ENCODE assay signal across 16 cellular contexts in the genomic region with DNA sequence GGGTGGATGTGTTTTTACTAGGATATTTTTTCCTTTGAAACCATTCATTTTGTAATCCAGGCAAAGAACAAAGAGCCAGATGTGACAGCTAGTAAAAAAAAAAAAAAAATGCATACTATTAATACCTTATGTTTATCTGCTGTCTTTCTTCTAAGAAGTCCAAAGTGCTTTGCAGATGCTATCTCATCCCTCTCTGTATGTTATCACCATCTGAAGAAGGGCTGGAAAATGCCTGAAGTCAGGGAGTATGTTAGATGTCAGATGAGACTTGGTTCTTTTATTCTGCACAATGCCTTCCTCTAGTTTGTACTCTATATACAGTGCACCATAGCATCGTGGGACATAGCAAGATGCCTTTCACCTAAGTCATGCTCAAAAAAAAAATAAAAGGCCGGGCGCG. TPM values are rescaled to one million over a fixed set of nuclear protein-coding genes. Genes with fewer than 3 reads are reported as not detected.
DNase-seq lines count a peak whose midpoint lies in the region; ATAC-seq and TF ChIP-seq lines count a peak whose summit lies in the region.
"Had no signal": no experiment of that assay in that cellular context is flagged by ENCODE, and none has a peak within 500 bp of the region (broad histone marks: within the 10 kb centered on the region; RNA-seq: fewer than 3 reads in every experiment).

No MANE protein-coding gene starts in this region.

- no peaks in the 10 kb centered on the region for H3K4me1 ChIP-seq in gastrocnemius medialis

- H3K36me3 Mint-ChIP-seq in mesothelial cell of epicardium (no peaks in the 10 kb centered on the region), type B pancreatic cell (no peaks in the 10 kb centered on the region)

- peak; percentile 12 for DNase-seq in EH (ENCODE audit: low read depth)
- DNase-seq in mesothelial cell of epicardium (ENCODE audit: low spot score in 2 of 2, unreplicated experiment in 2 of 2), result no peak
- no peak for DNase-seq in type B pancreatic cell (ENCODE audit: extremely low spot score, unreplicated experiment)
- DNase-seq in central memory CD4-positive, alpha-beta T cell, result no peak
- no peak for DNase-seq in NCI-H2081 (lab: John Stamatoyannopoulos, UW)
- no peak for DNase-seq in gastrocnemius medialis
- DNase-seq: AML-193; CD4-positive, alpha-beta T cell; GDM1; H9; IMR-90 had no signal

- no peaks in the 10 kb centered on the region for H3K27me3 ChIP-seq in gastrocnemius medialis

- peaks cover 27% of the 10 kb centered on the region for H3K4me1 Mint-ChIP-seq in mesothelial cell of epicardium
- H3K4me1 Mint-ChIP-seq in type B pancreatic cell (ENCODE audit: unreplicated experiment), result peaks cover 19% of the 10 kb centered on the region

- ATAC-seq in SK-N-SH treated with all-trans-retinoic acid at 6 μM for 48 hours (peak; percentile 31; the same call in 1 of the 3 replicates), gastrocnemius medialis (no peak)
- ATAC-seq: A549 had no signal

- H3K27ac Mint-ChIP-seq in mesothelial cell of epicardium, result peak overlapping the region; percentile 9
- peak overlapping the region; percentile 11 for H3K27ac Mint-ChIP-seq in type B pancreatic cell
- H3K27ac Mint-ChIP-seq: CD4-positive, alpha-beta T cell had no signal

- no peaks in the 10 kb centered on the region for H3K9me3 ChIP-seq in gastrocnemius medialis
- H3K9me3 ChIP-seq: A549, Caco-2 had no signal

- H3K9me3 Mint-ChIP-seq in mesothelial cell of epicardium, result peaks cover 7% of the 10 kb centered on the region
- peaks cover 2% of the 10 kb centered on the region for H3K9me3 Mint-ChIP-seq in type B pancreatic cell
- H3K9me3 Mint-ChIP-seq: H9 had no signal

- H3K27me3 Mint-ChIP-seq in mesothelial cell of epicardium (ENCODE audit: low read depth), result no peaks in the 10 kb centered on the region
- H3K27me3 Mint-ChIP-seq in type B pancreatic cell, result no peaks in the 10 kb centered on the region
- H3K27me3 Mint-ChIP-seq: CD4-positive, alpha-beta T cell had no signal

- no peak for TF ChIP-seq POLR2A in gastrocnemius medialis (IDR thresholded peaks at IDR 0.05)

- no peak overlapping the region for H3K27ac ChIP-seq in gastrocnemius medialis
- H3K27ac ChIP-seq: 22Rv1, C4-2B had no signal

- in situ Hi-C loops in gastrocnemius medialis (cut with MboI; ENCODE audit: low sequenced_read_pairs in 4 of 4), result no loop called here

- TF ChIP-seq CTCF in mesothelial cell of epicardium (IDR thresholded peaks at IDR 0.05; ENCODE audit: unreplicated experiment) (no peak), type B pancreatic cell (conservative IDR thresholded peaks at IDR 0.05) (no peak), gastrocnemius medialis (IDR thresholded peaks at IDR 0.05 in 4 of 5, conservative IDR thresholded peaks at IDR 0.05 in 1 of 5) (no peak)

- intact Hi-C loops in gastrocnemius medialis (cut with DNase I; ENCODE audit: low total_unique reads), result no loop called here

- H3K4me3 ChIP-seq in gastrocnemius medialis, result no peak overlapping the region
- H3K4me3 ChIP-seq: A549 had no signal

- H3K4me3 Mint-ChIP-seq in mesothelial cell of epicardium (no peak overlapping the region), type B pancreatic cell (peak overlapping the region; percentile 28)
- H3K4me3 Mint-ChIP-seq: CD4-positive, alpha-beta T cell; H9 had no signal

- H3K36me3 ChIP-seq in gastrocnemius medialis, result no peaks in the 10 kb centered on the region

TF ChIP-seq in SK-N-SH treated with all-trans-retinoic acid at 6 μM for 48 hours, 23 proteins besides CTCF, POLR2A, EP300 and RAD21:
- TF ChIP-seq GLIS3 (CRISPR knock-in tag; IDR thresholded peaks at IDR 0.05) (no peak), CSDC2 (CRISPR knock-in tag; IDR thresholded peaks at IDR 0.05) (no peak), ISL1 (CRISPR knock-in tag; IDR thresholded peaks at IDR 0.05) (0 out of 2 replicates have a peak, but pooled peaks have one; percentile 23), RARB (CRISPR knock-in tag; IDR thresholded peaks at IDR 0.05) (no peak), ZNF70 (CRISPR knock-in tag; IDR thresholded peaks at IDR 0.05) (no peak), SNAI2 (CRISPR knock-in tag; IDR thresholded peaks at IDR 0.05) (no peak), ZNF8 (CRISPR knock-in tag; IDR thresholded peaks at IDR 0.05) (no peak)
- TF ChIP-seq, protein P1, sequence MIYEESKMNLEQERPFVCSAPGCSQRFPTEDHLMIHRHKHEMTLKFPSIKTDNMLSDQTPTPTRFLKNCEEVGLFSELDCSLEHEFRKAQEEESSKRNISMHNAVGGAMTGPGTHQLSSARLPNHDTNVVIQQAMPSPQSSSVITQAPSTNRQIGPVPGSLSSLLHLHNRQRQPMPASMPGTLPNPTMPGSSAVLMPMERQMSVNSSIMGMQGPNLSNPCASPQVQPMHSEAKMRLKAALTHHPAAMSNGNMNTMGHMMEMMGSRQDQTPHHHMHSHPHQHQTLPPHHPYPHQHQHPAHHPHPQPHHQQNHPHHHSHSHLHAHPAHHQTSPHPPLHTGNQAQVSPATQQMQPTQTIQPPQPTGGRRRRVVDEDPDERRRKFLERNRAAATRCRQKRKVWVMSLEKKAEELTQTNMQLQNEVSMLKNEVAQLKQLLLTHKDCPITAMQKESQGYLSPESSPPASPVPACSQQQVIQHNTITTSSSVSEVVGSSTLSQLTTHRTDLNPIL (CRISPR knock-in tag; IDR thresholded peaks at IDR 0.05; ENCODE audit: low read depth), result no peak
TF ChIP-seq in SK-N-SH treated with all-trans-retinoic acid at 6 μM for 48 hours: peak in this region for 1.

RNA-seq across cellular contexts. Expression of a gene that starts 10.4 kb away (rescaled TPM):
- total RNA-seq in mesothelial cell of epicardium, result 5.8 to 7.6 TPM (median 6.2 TPM) in 3 replicates
- total RNA-seq in type B pancreatic cell (ENCODE audit: low replicate concordance), result 12.2 and 29.2 TPM in 2 replicates
- 1 to 10 TPM in 3 of 4 donors, under 1 TPM in 1; 0.55 to 2.2 (median 1.5) TPM for total RNA-seq in gastrocnemius medialis
